13 cellular contexts compared by ENCODE assay signal in genomic region chr20:39825524-39825923, GRCh38.
"Had no signal": no experiment of that assay in that cellular context is flagged by ENCODE, and none has a peak within 500 bp of the region (broad histone marks: within the 10 kb centered on the region; RNA-seq: fewer than 3 reads in every experiment).

No MANE protein-coding gene starts in this region.

- H3K4me1 ChIP-seq: stomach had no signal

- DNase-seq: activated CD4-positive, alpha-beta T cell treated with anti-CD3 and anti-CD28 coated beads, Interleukin-2, amount 50 U/mL, for 48 hours; activated naive CD4-positive, alpha-beta T cell treated with Interleukin-2 at 50 U/mL for 16 hours; anterior cingulate cortex; dermis blood vessel endothelial cell; effector memory CD8-positive, alpha-beta T cell; hypothalamus; spleen; stomach; T1000 had no signal

- ATAC-seq: effector memory CD8-positive, alpha-beta T cell; sciatic nerve had no signal

- H3K27me3 ChIP-seq: spleen, stomach had no signal

- H3K4me1 Mint-ChIP-seq: activated T-helper 17 cell treated with anti-CD3 and anti-CD28 coated beads, Interleukin-2, amount 50 U/mL, for 72 hours; neural crest cell had no signal

- H3K27me3 Mint-ChIP-seq: effector memory CD8-positive, alpha-beta T cell had no signal

- H3K27ac ChIP-seq: spleen, stomach, thoracic aorta had no signal

- H3K36me3 ChIP-seq: spleen, stomach, thoracic aorta had no signal

- H3K9me3 ChIP-seq: spleen, stomach, thoracic aorta had no signal

- H3K27ac Mint-ChIP-seq: activated T-helper 17 cell treated with anti-CD3 and anti-CD28 coated beads, Interleukin-2, amount 50 U/mL, for 72 hours; effector memory CD8-positive, alpha-beta T cell had no signal

- H3K9me3 Mint-ChIP-seq: activated T-helper 17 cell treated with anti-CD3 and anti-CD28 coated beads, Interleukin-2, amount 50 U/mL, for 72 hours; neural crest cell had no signal

- H3K4me3 Mint-ChIP-seq: activated T-helper 17 cell treated with anti-CD3 and anti-CD28 coated beads, Interleukin-2, amount 50 U/mL, for 72 hours; effector memory CD8-positive, alpha-beta T cell; neural crest cell had no signal

- H3K4me3 ChIP-seq: spleen, stomach, thoracic aorta had no signal
